ENCODE assay signal across 24 cellular contexts in genomic region chr10:86769991-86770390, GRCh38. TPM values are rescaled to one million over a fixed set of nuclear protein-coding genes. Genes with fewer than 3 reads are reported as not detected.
A peak's percentile ranks its signal among the peaks of the same experiment; 100 is the strongest.
DNase-seq lines count a peak whose midpoint lies in the region; ATAC-seq, FAIRE-seq and TF ChIP-seq lines count a peak whose summit lies in the region.
"Had no signal": no experiment of that assay in that cellular context is flagged by ENCODE, and none has a peak within 500 bp of the region (broad histone marks: within the 10 kb centered on the region; RNA-seq: fewer than 3 reads in every experiment).

No MANE protein-coding gene starts in this region.

- no peaks in the 10 kb centered on the region for H3K36me3 Mint-ChIP-seq in astrocyte (ENCODE audit: low read depth, unreplicated experiment)
- H3K36me3 Mint-ChIP-seq in progenitor cell of endocrine pancreas (ENCODE audit: insufficient read depth): no peaks in the 10 kb centered on the region
- H3K36me3 Mint-ChIP-seq: IgD-negative memory B cell had no signal

- H3K79me2 ChIP-seq in mammary epithelial cell (ENCODE audit: insufficient read depth, low read length) (peaks cover 69% of the 10 kb centered on the region), astrocyte (ENCODE audit: insufficient read depth, low read length) (peaks cover 83% of the 10 kb centered on the region), OCI-LY7 (ENCODE audit: insufficient read depth, low read depth, low read length) (no peaks in the 10 kb centered on the region)

- intact Hi-C loops in mammary epithelial cell (cut with micrococcal nuclease): no loop called here
- intact Hi-C loops in breast epithelium (cut with DNase I; ENCODE audit: low total_unique reads): no loop called here
- intact Hi-C loops in right cardiac atrium (cut with DNase I): no loop called here
- intact Hi-C loops in OCI-LY7 (cut with micrococcal nuclease; ENCODE audit: unreplicated experiment): no loop called here

- no peak overlapping the region for H3K9ac ChIP-seq in mammary epithelial cell (ENCODE audit: insufficient read depth, low read length)
- H3K9ac ChIP-seq in astrocyte (ENCODE audit: low read length): no peak overlapping the region
- H3K9ac ChIP-seq: BLaER1 had no signal

- H3K9me3 ChIP-seq in mammary epithelial cell (replicated peaks; ENCODE audit: insufficient read depth, low read length) (no peaks in the 10 kb centered on the region), breast epithelium (no peaks in the 10 kb centered on the region), astrocyte (ENCODE audit: insufficient read depth, low read depth, low read length) (no peaks in the 10 kb centered on the region), right cardiac atrium (ENCODE audit: control insufficient read depth, low read length) (no peaks in the 10 kb centered on the region), OCI-LY7 (ENCODE audit: low read length) (no peaks in the 10 kb centered on the region)
- H3K9me3 ChIP-seq: BLaER1, Caco-2 had no signal

- CTCF ChIA-PET in mammary epithelial cell (lab: Charles Lee; ENCODE audit: low non-redundant PET) (no interaction called here), OCI-LY7 (lab: Charles Lee; ENCODE audit: unreplicated experiment) (no interaction called here)

- H3K4me1 ChIP-seq in mammary epithelial cell (ENCODE audit: insufficient read depth, low read length) (peaks cover 4% of the 10 kb centered on the region), breast epithelium (peaks cover 0 to 9% of the 10 kb centered on the region in 2 donors), astrocyte (ENCODE audit: insufficient read depth, low read length) (peaks cover 4% of the 10 kb centered on the region), right cardiac atrium (ENCODE audit: control insufficient read depth, insufficient read depth, low read length) (peaks cover 5% of the 10 kb centered on the region), OCI-LY7 (ENCODE audit: insufficient read depth, low read length, poor library complexity, severe bottlenecking) (no peaks in the 10 kb centered on the region)
- H3K4me1 ChIP-seq: BLaER1 had no signal

- peak; percentile 30 to 45 for ATAC-seq in right cardiac atrium

- no peak for TF ChIP-seq POLR2A in breast epithelium (IDR thresholded peaks at IDR 0.05)

- TF ChIP-seq CTCF in mammary epithelial cell (conservative IDR thresholded peaks at IDR 0.05 in 1 of 2, IDR thresholded peaks at IDR 0.05 in 1 of 2; ENCODE audit: extremely low read depth in 1 of 2, insufficient read depth in 1 of 2, low read depth in 1 of 2, low read length in 2 of 2): no peak
- no peak for TF ChIP-seq CTCF in breast epithelium (IDR thresholded peaks at IDR 0.05)
- TF ChIP-seq CTCF in astrocyte (IDR thresholded peaks at IDR 0.05; ENCODE audit: insufficient read depth, low read depth, low read length): no peak
- TF ChIP-seq CTCF in progenitor cell of endocrine pancreas (IDR thresholded peaks at IDR 0.05; ENCODE audit: unreplicated experiment): no peak
- no peak for TF ChIP-seq CTCF in OCI-LY7 (conservative IDR thresholded peaks at IDR 0.05; ENCODE audit: low read length)

- dilution Hi-C loops in mammary epithelial cell (cut with HindIII; ENCODE audit: low sequenced_read_pairs): no loop called here

- DNase-seq in mammary epithelial cell: no peak
- DNase-seq in breast epithelium (ENCODE audit: low spot score in 2 of 2): no peak
- DNase-seq in astrocyte (ENCODE audit: low read depth): no peak
- DNase-seq in right cardiac atrium: no peak
- no peak for DNase-seq in progenitor cell of endocrine pancreas (ENCODE audit: low spot score, unreplicated experiment)
- DNase-seq in occipital lobe (lab: John Stamatoyannopoulos, UW): no peak
- no peak for DNase-seq in OCI-LY7 (ENCODE audit: low spot score)
- DNase-seq in SIG-M5 (lab: John Stamatoyannopoulos, UW): no peak
- DNase-seq: ACHN; Caco-2; CD4-positive, alpha-beta T cell; DMS 273 treated with DMSO at 0.1 percent for 48 hours; DMS79 treated with DMSO at 0.1 percent for 48 hours; Karpas-422; MV-4-11; NCI-H1105 treated with DMSO at 0.1 percent for 48 hours; NCI-H2081; NCI-H524 treated with DMSO at 0.1 percent for 48 hours; SHP77 had no signal

- H3K4me2 ChIP-seq in mammary epithelial cell (ENCODE audit: insufficient read depth, low read depth, low read length) (peak overlapping the region; percentile 6), astrocyte (ENCODE audit: low read length) (no peak overlapping the region), OCI-LY7 (ENCODE audit: low read length) (no peak overlapping the region)
- H3K4me2 ChIP-seq: BLaER1 had no signal

- H3K4me3 ChIP-seq in mammary epithelial cell (replicated peaks in 1 of 3; ENCODE audit: insufficient read depth in 1 of 3, low read depth in 2 of 3, low read length in 3 of 3) (no peak overlapping the region), breast epithelium (no peak overlapping the region), astrocyte (ENCODE audit: insufficient read depth, low read depth, low read length) (no peak overlapping the region), right cardiac atrium (ENCODE audit: low read length) (no peak overlapping the region), OCI-LY7 (ENCODE audit: low read depth, low read length, poor library complexity, severe bottlenecking) (no peak overlapping the region)
- H3K4me3 ChIP-seq: BLaER1, SK-N-MC had no signal

- no peaks in the 10 kb centered on the region for H3K9me2 ChIP-seq in OCI-LY7 (ENCODE audit: insufficient read depth, low read length)

- H4K20me1 ChIP-seq in mammary epithelial cell (ENCODE audit: insufficient read depth, low read length) (peaks cover 3% of the 10 kb centered on the region), astrocyte (ENCODE audit: insufficient read depth, low read length) (peaks cover 82% of the 10 kb centered on the region), OCI-LY7 (ENCODE audit: insufficient read depth, low read length) (no peaks in the 10 kb centered on the region)
- H4K20me1 ChIP-seq: BLaER1 had no signal

- no peaks in the 10 kb centered on the region for H3K36me3 ChIP-seq in mammary epithelial cell (ENCODE audit: insufficient read depth, low read length)
- H3K36me3 ChIP-seq in breast epithelium: no peaks in the 10 kb centered on the region
- H3K36me3 ChIP-seq in astrocyte (ENCODE audit: insufficient read depth, low read length): no peaks in the 10 kb centered on the region
- H3K36me3 ChIP-seq in OCI-LY7 (ENCODE audit: insufficient read depth, low read length): no peaks in the 10 kb centered on the region
- H3K36me3 ChIP-seq: BLaER1 had no signal

- no peaks in the 10 kb centered on the region for H3K27me3 ChIP-seq in mammary epithelial cell (ENCODE audit: insufficient read depth, low read length)
- no peaks in the 10 kb centered on the region for H3K27me3 ChIP-seq in breast epithelium
- H3K27me3 ChIP-seq in astrocyte (ENCODE audit: insufficient read depth, low read length): no peaks in the 10 kb centered on the region
- no peaks in the 10 kb centered on the region for H3K27me3 ChIP-seq in right cardiac atrium (ENCODE audit: control insufficient read depth, insufficient read depth)
- H3K27me3 ChIP-seq: BLaER1 had no signal

- H3K27me3 Mint-ChIP-seq in astrocyte (ENCODE audit: low read depth, unreplicated experiment): no peaks in the 10 kb centered on the region
- H3K27me3 Mint-ChIP-seq in progenitor cell of endocrine pancreas: no peaks in the 10 kb centered on the region
- H3K27me3 Mint-ChIP-seq: IgD-negative memory B cell had no signal

- H3K27ac Mint-ChIP-seq in astrocyte (ENCODE audit: unreplicated experiment) (peak overlapping the region; percentile 53), progenitor cell of endocrine pancreas (peak overlapping the region; percentile 84)
- H3K27ac Mint-ChIP-seq: CD4-positive, alpha-beta T cell; IgD-negative memory B cell had no signal

- H3K4me1 Mint-ChIP-seq in astrocyte (ENCODE audit: low read depth, unreplicated experiment): peaks cover 16% of the 10 kb centered on the region
- H3K4me1 Mint-ChIP-seq in progenitor cell of endocrine pancreas (ENCODE audit: low read depth): peaks cover 41% of the 10 kb centered on the region

- H3K4me3 Mint-ChIP-seq in astrocyte (ENCODE audit: unreplicated experiment): no peak overlapping the region
- no peak overlapping the region for H3K4me3 Mint-ChIP-seq in progenitor cell of endocrine pancreas (ENCODE audit: low read depth)
- H3K4me3 Mint-ChIP-seq: CD4-positive, alpha-beta T cell; IgD-negative memory B cell had no signal

- POLR2A ChIA-PET in OCI-LY7 (lab: Charles Lee): interaction anchor here (0.6 kb wide), 1 partner anchor 29 kb away, joined by 4 read pairs; no protein-coding TSS in a partner anchor

- WGBS in mammary epithelial cell (ENCODE audit: low coverage, missing lambda C conversion rate): 93% methylated on average over 10 of the region's 10 CpGs
- 90% methylated on average over 10 of the region's 10 CpGs for WGBS in right cardiac atrium

- BruUV-seq in mammary epithelial cell (replicated peaks; lab: Mats Ljungman, UMichigan): no TSS peak
- BruUV-seq in OCI-LY7 (replicated peaks; lab: Mats Ljungman, UMichigan): no TSS peak

- H3K27ac ChIP-seq in mammary epithelial cell (ENCODE audit: insufficient read depth, low read depth, low read length) (no peak overlapping the region), breast epithelium (no peak overlapping the region), astrocyte (ENCODE audit: low read depth, low read length) (no peak overlapping the region), right cardiac atrium (ENCODE audit: low read length) (no peak overlapping the region), OCI-LY7 (ENCODE audit: low read depth, low read length, poor library complexity, severe bottlenecking) (no peak overlapping the region)
- H3K27ac ChIP-seq: 22Rv1, BLaER1, SK-N-MC had no signal

- H2AFZ ChIP-seq in mammary epithelial cell (ENCODE audit: low read depth, low read length): no peak overlapping the region
- H2AFZ ChIP-seq in astrocyte (ENCODE audit: low read depth, low read length): no peak overlapping the region
- H2AFZ ChIP-seq in OCI-LY7 (ENCODE audit: low read length): no peak overlapping the region

- in situ Hi-C loops in mammary epithelial cell (cut with MboI; ENCODE audit: low sequenced_read_pairs in 2 of 2): no loop called here

- H3K9me3 Mint-ChIP-seq in astrocyte (ENCODE audit: unreplicated experiment) (no peaks in the 10 kb centered on the region), progenitor cell of endocrine pancreas (ENCODE audit: low read depth) (no peaks in the 10 kb centered on the region)
- H3K9me3 Mint-ChIP-seq: CD4-positive, alpha-beta T cell; IgD-negative memory B cell had no signal

- FAIRE-seq in astrocyte (lab: Jason Lieb, UNC): no peak
- FAIRE-seq: RCC 7860 had no signal

RNA-seq across cellular contexts. Expression of gene BMPR1A, which starts 13.6 kb away (rescaled TPM):
- total RNA-seq in mammary epithelial cell (10 to 100 TPM; 29.8 to 58.0 TPM), breast epithelium (10 to 100 TPM; 49.8 to 87.2 (median 57.4) TPM), astrocyte (52.2 and 52.7 TPM in 2 replicates), right cardiac atrium (10 to 100 TPM; 60.4 to 92.0 (median 65.6) TPM), progenitor cell of endocrine pancreas (80.7 and 89.7 TPM in 2 replicates), occipital lobe (64.6 TPM), OCI-LY7 (2022) (0.37 and 1.1 TPM in 2 replicates)
- polyA plus RNA-seq in mammary epithelial cell (19.1 TPM), right cardiac atrium (10.8 TPM)
- polyA minus RNA-seq in mammary epithelial cell: 16.7 TPM
- 0.03 and 0.47 TPM in 2 replicates for total RNA-seq in OCI-LY7 (2014; rRNA removed; shearing (Covaris generic))

Comparison
In these comparisons a context has a peak if more than half of its experiments do, and no peak if none do; other contexts are left out.
1. RNA of gene BMPR1A, which starts 13.6 kb away (total RNA-seq): 80.7 to 89.7 TPM in progenitor cell of endocrine pancreas, 60.4 to 92.0 TPM in right cardiac atrium, 64.6 TPM in occipital lobe (single experiment), 29.8 to 58.0 TPM in mammary epithelial cell, 49.8 to 87.2 TPM in breast epithelium and 52.2 to 52.7 TPM in astrocyte; 0.03 to 1.1 TPM in OCI-LY7; every median in the first group is over 10 times any median in the second.